ENCODE assay signal across 6 cellular contexts in the genomic region with DNA sequence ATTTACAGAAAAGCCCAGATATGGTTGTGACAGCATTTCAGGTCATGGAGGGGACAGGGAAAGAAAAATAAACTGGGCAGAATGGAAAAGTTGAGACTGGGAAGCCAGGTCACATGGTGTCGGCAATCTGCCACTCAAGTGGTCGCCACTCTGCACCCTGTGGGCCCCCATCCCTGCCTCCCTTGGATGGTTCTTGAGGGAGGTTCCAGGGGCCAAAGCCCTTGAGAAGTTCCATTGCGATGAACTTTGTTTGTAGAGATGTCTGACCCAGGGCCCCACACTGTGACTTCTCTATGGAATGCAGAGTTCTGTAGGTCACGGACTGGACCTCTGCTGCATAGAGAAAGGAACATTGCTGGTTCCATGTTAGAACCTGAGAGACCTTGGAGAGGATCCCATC.
"Had no signal": no experiment of that assay in that cellular context is flagged by ENCODE, and none has a peak within 500 bp of the region (broad histone marks: within the 10 kb centered on the region; RNA-seq: fewer than 3 reads in every experiment).

No MANE protein-coding gene starts in this region.

- H3K4me1 Mint-ChIP-seq: IgD-negative memory B cell had no signal

- ATAC-seq: HepG2, K562 had no signal

- H3K36me3 Mint-ChIP-seq: IgD-negative memory B cell had no signal

- H3K4me3 ChIP-seq: K562 had no signal

- H3K27ac ChIP-seq: HL-60 had no signal

- H3K4me3 Mint-ChIP-seq: IgD-negative memory B cell had no signal

- H3K27ac Mint-ChIP-seq: IgD-negative memory B cell had no signal

- DNase-seq: IMR-90, KBM-7 had no signal
